ENCODE assay signal across 16 cellular contexts in the genomic region with DNA sequence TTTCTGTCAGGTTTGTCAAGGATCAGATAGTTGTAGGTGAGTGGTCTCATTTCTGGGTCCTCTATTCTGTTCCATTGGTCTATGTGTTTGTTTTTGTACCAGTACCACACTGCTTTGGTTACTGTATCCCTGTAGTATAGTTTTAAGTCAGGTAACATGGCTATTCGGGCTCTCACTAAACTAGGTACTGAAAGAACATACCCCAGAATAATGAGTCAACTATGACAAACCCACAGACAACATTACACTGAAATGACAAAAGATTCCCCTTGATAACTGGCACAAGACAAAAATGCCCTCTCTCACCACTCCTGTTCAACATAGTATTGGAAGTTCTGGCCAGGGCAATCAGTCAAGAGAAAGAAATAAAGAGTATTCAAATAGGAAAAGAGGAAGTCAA.
DNase-seq lines count a peak whose midpoint lies in the region; ATAC-seq and TF ChIP-seq lines count a peak whose summit lies in the region.
"Had no signal": no experiment of that assay in that cellular context is flagged by ENCODE, and none has a peak within 500 bp of the region (broad histone marks: within the 10 kb centered on the region; RNA-seq: fewer than 3 reads in every experiment).

No MANE protein-coding gene starts in this region.

- no peaks in the 10 kb centered on the region for H3K36me3 Mint-ChIP-seq in activated T-cell treated with anti-CD3 and anti-CD28 coated beads, Interleukin-2, amount 50 U/mL, for 72 hours (ENCODE audit: insufficient read depth in 2 of 2)
- H3K36me3 Mint-ChIP-seq: CD8-positive, alpha-beta T cell; IgD-negative memory B cell had no signal

- H3K27me3 ChIP-seq in ovary = peaks cover 3% of the 10 kb centered on the region
- H3K27me3 ChIP-seq: BLaER1 had no signal

- intact Hi-C loops in ovary (cut with DNase I) = no loop called here

- peaks cover 3 to 10% of the 10 kb centered on the region in 2 donors for H3K9me3 Mint-ChIP-seq in activated T-cell treated with anti-CD3 and anti-CD28 coated beads, Interleukin-2, amount 50 U/mL, for 72 hours

- peak; percentile 26 to 34 for ATAC-seq in activated T-cell treated with anti-CD3 and anti-CD28 coated beads, Interleukin-2, amount 50 U/mL, for 72 hours (replicated peaks in 1 of 2)
- ATAC-seq: CD8-positive, alpha-beta T cell; GM23338; HepG2 had no signal

- no peak overlapping the region for H3K4me3 Mint-ChIP-seq in activated T-cell treated with anti-CD3 and anti-CD28 coated beads, Interleukin-2, amount 50 U/mL, for 72 hours
- H3K4me3 Mint-ChIP-seq: CD8-positive, alpha-beta T cell; GM23338; IgD-negative memory B cell had no signal

- no peaks in the 10 kb centered on the region for H3K27me3 Mint-ChIP-seq in activated T-cell treated with anti-CD3 and anti-CD28 coated beads, Interleukin-2, amount 50 U/mL, for 72 hours (ENCODE audit: low read depth)
- H3K27me3 Mint-ChIP-seq: IgD-negative memory B cell had no signal

- H3K9me3 ChIP-seq in ovary = no peaks in the 10 kb centered on the region
- H3K9me3 ChIP-seq: BLaER1 had no signal

- no peak for TF ChIP-seq CTCF in ovary (IDR thresholded peaks at IDR 0.05)

- H3K27ac Mint-ChIP-seq in activated T-cell treated with anti-CD3 and anti-CD28 coated beads, Interleukin-2, amount 50 U/mL, for 72 hours = no peak overlapping the region
- H3K27ac Mint-ChIP-seq: CD8-positive, alpha-beta T cell; GM23338; IgD-negative memory B cell had no signal

- H3K4me1 ChIP-seq in ovary (ENCODE audit: insufficient read depth) = no peaks in the 10 kb centered on the region

- no peak for TF ChIP-seq POLR2A in ovary (IDR thresholded peaks at IDR 0.05)

- no peak overlapping the region for H3K4me3 ChIP-seq in ovary
- H3K4me3 ChIP-seq: BLaER1, GM23338 had no signal

- no peak for DNase-seq in activated T-cell treated with anti-CD3 and anti-CD28 coated beads, Interleukin-2, amount 50 U/mL, for 72 hours
- no peak for DNase-seq in activated T-cell treated with anti-CD3 and anti-CD28 coated beads, Interleukin-2, amount 50 U/mL, for 1 hour
- DNase-seq in ELR (ENCODE audit: low read depth) (peak; percentile 53), HT1080 (ENCODE audit: low read depth) (peak; percentile 24), germinal center (ENCODE audit: low spot score) (no peak), ovary (no peak), NCI-H2081 (lab: John Stamatoyannopoulos, UW) (no peak)
- DNase-seq: 8988T; Calu3; CD8-positive, alpha-beta T cell; DMS79 treated with DMSO at 0.1 percent for 48 hours; HCEC 1CT had no signal

- H3K27ac ChIP-seq in ovary = no peak overlapping the region
- H3K27ac ChIP-seq: BLaER1 had no signal

- H3K4me1 Mint-ChIP-seq in activated T-cell treated with anti-CD3 and anti-CD28 coated beads, Interleukin-2, amount 50 U/mL, for 72 hours (ENCODE audit: low read depth) = no peaks in the 10 kb centered on the region
- H3K4me1 Mint-ChIP-seq: GM23338, IgD-negative memory B cell had no signal

- TF ChIP-seq EP300 in ovary (IDR thresholded peaks at IDR 0.05) = no peak

- WGBS in ovary, 3 donors = 71 to 77% (median 76%) methylated on average over 1 of the region's 1 CpG

- H3K36me3 ChIP-seq in ovary = no peaks in the 10 kb centered on the region
- H3K36me3 ChIP-seq: BLaER1 had no signal

Comparison
In these comparisons a context has a peak if more than half of its experiments do, and no peak if none do; other contexts are left out.
1. DNase-seq: peak in ELR (single experiment) and HT1080 (single experiment); none in activated T-cell treated with anti-CD3 and anti-CD28 coated beads, Interleukin-2, amount 50 U/mL, for 72 hours (0 of 2), activated T-cell treated with anti-CD3 and anti-CD28 coated beads, Interleukin-2, amount 50 U/mL, for 1 hour (single experiment), germinal center (single experiment), ovary (0 of 5) and NCI-H2081 (0 of 2).